Comparison of ENCODE assay signal across 13 cellular contexts in genomic region chr1:18932387-18932786, GRCh38. TPM values are rescaled to one million over a fixed set of nuclear protein-coding genes. Genes with fewer than 3 reads are reported as not detected.
DNase-seq lines count a peak whose midpoint lies in the region; ATAC-seq, FAIRE-seq and TF ChIP-seq lines count a peak whose summit lies in the region.
"Had no signal": no experiment of that assay in that cellular context is flagged by ENCODE, and none has a peak within 500 bp of the region (broad histone marks: within the 10 kb centered on the region; RNA-seq: fewer than 3 reads in every experiment).

No MANE protein-coding gene starts in this region.

- POLR2A ChIA-PET in PC-3 (lab: Charles Lee; ENCODE audit: unreplicated experiment) (no interaction called here), H1 (lab: Charles Lee; ENCODE audit: partially characterized antibody) (interaction anchor here (1.1 kb wide), 1 partner anchor 9 kb away, joined by 3 read pairs; no protein-coding TSS in a partner anchor)

- H4K91ac ChIP-seq in H1 (replicated peaks; ENCODE audit: insufficient read length, low read length): peak overlapping the region; percentile 22

- peak overlapping the region; percentile 60; the same call in 1 of the 2 replicates for H2BK5ac ChIP-seq in H1 (ENCODE audit: low read depth, low read length)

- no peaks in the 10 kb centered on the region; the same call in 1 of the 2 replicates for H3K23me2 ChIP-seq in H1 (ENCODE audit: low read depth, low read length)

- TF ChIP-seq CTCF in PC-3 (conservative IDR thresholded peaks at IDR 0.05; ENCODE audit: low read depth, low read length) (no peak), H1 (IDR thresholded peaks at IDR 0.05; ENCODE audit: control extremely low read depth in 1 of 3, insufficient read depth in 1 of 3, low read depth in 1 of 3, low read length in 3 of 3) (no peak), pancreas (IDR thresholded peaks at IDR 0.05) (no peak), stomach (IDR thresholded peaks at IDR 0.05) (no peak), prostate gland (IDR thresholded peaks at IDR 0.05) (no peak)

- no peak overlapping the region for H3K4me3 ChIP-seq in PC-3 (ENCODE audit: low read length)
- no peak overlapping the region for H3K4me3 ChIP-seq in H1 (ENCODE audit: extremely low read depth in 1 of 4, insufficient read depth in 2 of 4, low read depth in 3 of 4, low read length in 4 of 4)
- no peak overlapping the region for H3K4me3 ChIP-seq in pancreas
- H3K4me3 ChIP-seq in stomach: no peak overlapping the region
- H3K4me3 ChIP-seq in prostate gland: no peak overlapping the region
- H3K4me3 ChIP-seq: Peyer's patch had no signal

- no TSS peak for BruUV-seq in PC-3 (replicated peaks; lab: Mats Ljungman, UMichigan)

- H4K8ac ChIP-seq in H1 (ENCODE audit: extremely low read depth, insufficient read depth, low read length): peak overlapping the region; percentile 29; the same call in 1 of the 2 replicates

- 81% methylated on average over 5 of the region's 5 CpGs; no CpG with 5 or more reads in 1 of the 2 experiments for WGBS in H1 (ENCODE audit: extremely low coverage in 1 of 2, insufficient coverage in 1 of 2, insufficient read length in 1 of 2, insufficient replicate concordance in 2 of 2, low coverage in 1 of 2, low lambda C conversion rate in 2 of 2, missing lambda C conversion rate in 1 of 2), 2 experiments
- WGBS in pancreas, 2 donors: 31 to 44% methylated on average over 5 of the region's 5 CpGs
- 57 to 100% (median 61%) methylated on average over 1 to 5 of the region's 5 CpGs for WGBS in stomach, 5 donors
- 8% methylated on average over 5 of the region's 5 CpGs for whole genome bisulfite sequencing in prostate gland

- no peak for FAIRE-seq in H1 (lab: Jason Lieb, UNC)
- FAIRE-seq in pancreas (lab: Jason Lieb, UNC): no peak
- FAIRE-seq: endometrium had no signal

- H2BK120ac ChIP-seq in H1 (replicated peaks; ENCODE audit: low read depth, low read length): peak overlapping the region; percentile 21

- H2AFZ ChIP-seq in PC-3 (ENCODE audit: low read length): no peak overlapping the region
- no peak overlapping the region for H2AFZ ChIP-seq in H1 (ENCODE audit: low read length)

- H3K36me3 ChIP-seq in PC-3 (ENCODE audit: low read depth, low read length): no peaks in the 10 kb centered on the region
- H3K36me3 ChIP-seq in H1 (ENCODE audit: control insufficient read depth in 2 of 4, insufficient read depth in 4 of 4, low read length in 3 of 4): no peaks in the 10 kb centered on the region
- no peaks in the 10 kb centered on the region for H3K36me3 ChIP-seq in pancreas
- H3K36me3 ChIP-seq in stomach: no peaks in the 10 kb centered on the region
- no peaks in the 10 kb centered on the region for H3K36me3 ChIP-seq in prostate gland
- H3K36me3 ChIP-seq: Peyer's patch had no signal

- peak overlapping the region; percentile 69 for H3K27ac ChIP-seq in PC-3 (ENCODE audit: low read length)
- H3K27ac ChIP-seq in H1 (ENCODE audit: low read depth, low read length): no peak overlapping the region
- H3K27ac ChIP-seq in pancreas: peak overlapping the region in 3 of 4 donors; percentile 7 to 50 (median 42)
- H3K27ac ChIP-seq in stomach: peak overlapping the region in 1 of 5 donors; percentile 13
- H3K27ac ChIP-seq in prostate gland: peak overlapping the region in 1 of 2 donors; percentile 46

- no peak overlapping the region for H3K56ac ChIP-seq in H1 (replicated peaks; ENCODE audit: insufficient read length, low read depth, low read length)

- no peak overlapping the region for H4K5ac ChIP-seq in H1 (ENCODE audit: insufficient read length, low read depth, low read length)

- no peaks in the 10 kb centered on the region for H3F3A ChIP-seq in PC-3 (ENCODE audit: low read length, unreplicated experiment)

- no peak overlapping the region for H3K14ac ChIP-seq in H1 (ENCODE audit: insufficient read length)

- H3K4ac ChIP-seq in H1 (replicated peaks; ENCODE audit: insufficient read length, low read depth, low read length): peak overlapping the region; percentile 58

- H3K4me2 ChIP-seq in PC-3 (ENCODE audit: low read length) (peak overlapping the region; percentile 74), H1 (ENCODE audit: insufficient read depth in 1 of 2, low read depth in 2 of 2, low read length in 2 of 2) (no peak overlapping the region)

- CTCF ChIA-PET in PC-3 (lab: Charles Lee) (interaction anchor here (0.7 kb wide), 1 partner anchor 19 kb away, joined by 4 read pairs; no protein-coding TSS in a partner anchor), H1 (lab: Charles Lee; ENCODE audit: partially characterized antibody) (interaction anchor here (1.1 to 10.0 kb wide), 5 partner anchors 12 to 40 kb away, joined by 3 to 109 read pairs (median 4); no protein-coding TSS in a partner anchor)

- H2AK5ac ChIP-seq in H1 (ENCODE audit: low read depth, low read length): no peak overlapping the region

- H3K27me3 ChIP-seq in PC-3 (ENCODE audit: low read length) (no peaks in the 10 kb centered on the region), H1 (replicated peaks in 1 of 4; ENCODE audit: control insufficient read depth in 3 of 4, extremely low read depth in 1 of 4, insufficient read depth in 3 of 4, low read length in 3 of 4) (no peaks in the 10 kb centered on the region), pancreas (no peaks in the 10 kb centered on the region), stomach (no peaks in the 10 kb centered on the region), prostate gland (replicated peaks; ENCODE audit: insufficient read depth) (no peaks in the 10 kb centered on the region)
- H3K27me3 ChIP-seq: Peyer's patch had no signal

- peak overlapping the region; percentile 27; the same call in 1 of the 2 replicates for H2BK12ac ChIP-seq in H1 (ENCODE audit: low read depth, low read length)

- H3K79me2 ChIP-seq in PC-3 (ENCODE audit: low read length) (peaks cover 93% of the 10 kb centered on the region), H1 (ENCODE audit: control insufficient read depth in 1 of 2, insufficient read depth in 2 of 2, low read length in 2 of 2) (no peaks in the 10 kb centered on the region)

- H3K9me2 ChIP-seq in PC-3 (replicated peaks; ENCODE audit: low read length): no peaks in the 10 kb centered on the region

- TF ChIP-seq EP300 in H1 (IDR thresholded peaks at IDR 0.05; ENCODE audit: borderline replicate concordance in 1 of 2, low read depth in 2 of 2, low read length in 2 of 2) (no peak), stomach (IDR thresholded peaks at IDR 0.05) (no peak)

- ATAC-seq in PC-3: peak; percentile 78
- ATAC-seq in pancreas: peak; percentile 35 to 57 (median 54)

- H3K4me1 ChIP-seq in PC-3 (ENCODE audit: insufficient read depth, low read length) (peaks cover 64% of the 10 kb centered on the region), H1 (replicated peaks in 1 of 4; ENCODE audit: control insufficient read depth in 3 of 4, insufficient read depth in 4 of 4, low read length in 3 of 4) (peaks cover 0 to 14% (median 6%) of the 10 kb centered on the region in 4 experiments; a peak in 4 of 7 replicates), pancreas (peaks cover 10 to 30% (median 16%) of the 10 kb centered on the region in 3 donors), stomach (peaks cover 10 to 56% (median 40%) of the 10 kb centered on the region in 4 donors), prostate gland (replicated peaks) (peaks cover 5% of the 10 kb centered on the region)

- H4K20me1 ChIP-seq in PC-3 (ENCODE audit: low read length): no peaks in the 10 kb centered on the region
- H4K20me1 ChIP-seq in H1 (replicated peaks in 1 of 2; ENCODE audit: control insufficient read depth in 1 of 2, insufficient read depth in 2 of 2, low read length in 2 of 2): peaks cover 0 to 2% of the 10 kb centered on the region in 2 experiments

- H3K9ac ChIP-seq in PC-3 (ENCODE audit: low read length) (no peak overlapping the region), H1 (replicated peaks in 1 of 4; ENCODE audit: extremely low read depth in 1 of 4, low read depth in 3 of 4, low read length in 3 of 4) (no peak overlapping the region)

- H3K79me1 ChIP-seq in H1 (ENCODE audit: low read depth, low read length): peaks cover 7% of the 10 kb centered on the region

- peak; percentile 61 for DNase-seq in ELR (ENCODE audit: low read depth)
- DNase-seq in PC-3: peak; percentile 91
- DNase-seq in H1 (ENCODE audit: low read depth in 1 of 2, low spot score in 2 of 2): no peak
- peak in 1 of 6 donors; percentile 41 for DNase-seq in pancreas
- DNase-seq in GM03348 (ENCODE audit: low spot score): no peak
- no peak for DNase-seq in stomach
- no peak for DNase-seq in prostate gland (ENCODE audit: low spot score)
- DNase-seq: activated CD8-positive, alpha-beta memory T cell treated with anti-CD3 and anti-CD28 coated beads, Interleukin-2, amount 50 U/mL, for 4 hours; mesendoderm; NCI-H2227 treated with DMSO at 0.1 percent for 48 hours; Peyer's patch; stimulated activated CD4-positive, alpha-beta T cell treated with anti-CD3 and anti-CD28 coated beads, Interleukin-4, amount 100 ng/mL, for 24 hours had no signal

- no peak for TF ChIP-seq RAD21 in H1 (IDR thresholded peaks at IDR 0.05 in 1 of 2, conservative IDR thresholded peaks at IDR 0.05 in 1 of 2; ENCODE audit: low read depth in 2 of 2, low read length in 2 of 2)

- intact Hi-C loops in PC-3 (cut with micrococcal nuclease) (no loop called here), pancreas (cut with DNase I) (no loop called here), stomach (cut with DNase I; ENCODE audit: low total_unique reads) (no loop called here), prostate gland (cut with DNase I) (no loop called here)

- no peak overlapping the region for H3K23ac ChIP-seq in H1 (ENCODE audit: insufficient read length)

- no peak overlapping the region for H2BK20ac ChIP-seq in H1 (ENCODE audit: low read length)

- 0 out of 2 replicates have a peak overlapping the region, but pooled peaks have one; percentile 29 for H2BK15ac ChIP-seq in H1 (ENCODE audit: low read length)

- TF ChIP-seq POLR2A in H1 (IDR thresholded peaks at IDR 0.05; ENCODE audit: control extremely low read depth in 1 of 2, low read depth in 2 of 2, low read length in 2 of 2): no peak
- no peak for TF ChIP-seq POLR2A in stomach (IDR thresholded peaks at IDR 0.05)
- no peak for TF ChIP-seq POLR2A in prostate gland (IDR thresholded peaks at IDR 0.05)

- no peak overlapping the region for H3K18ac ChIP-seq in H1 (ENCODE audit: extremely low read depth, low read length)

- no peaks in the 10 kb centered on the region for H3K9me3 ChIP-seq in PC-3 (ENCODE audit: low read length)
- no peaks in the 10 kb centered on the region for H3K9me3 ChIP-seq in H1 (ENCODE audit: insufficient read depth in 2 of 2, low read depth in 1 of 2, low read length in 1 of 2)
- H3K9me3 ChIP-seq in pancreas: no peaks in the 10 kb centered on the region
- no peaks in the 10 kb centered on the region for H3K9me3 ChIP-seq in stomach
- H3K9me3 ChIP-seq in prostate gland: no peaks in the 10 kb centered on the region
- H3K9me3 ChIP-seq: Peyer's patch had no signal

RNA-seq across cellular contexts. Expression of gene IFFO2, which starts 24.1 kb away (rescaled TPM):
- total RNA-seq in PC-3 (2014; rRNA removed): 30.7 and 55.2 TPM in 2 replicates
- 8.7 and 10.4 TPM in 2 replicates for total RNA-seq in H1 (2021; fragmentation: NEBNext Ultra II Directional; extraction: Animal tissue kit (Norgen Biotek cat#: 25700))
- polyA plus RNA-seq in H1 (2011; rRNA removed): 6.6 and 13.7 TPM in 2 replicates
- 5.2 TPM for polyA plus RNA-seq in H1 (2011; cell fraction: cytosol; rRNA removed)
- 8.2 TPM for polyA plus RNA-seq in H1 (2011; cell fraction: nucleus; rRNA removed)
- polyA plus RNA-seq in H1 (2012, experiment 1 of 2): 4.2 to 6.0 TPM (median 5.4 TPM) in 4 replicates
- 5.2 TPM for polyA plus RNA-seq in H1 (2012, experiment 2 of 2)
- polyA plus RNA-seq in H1 (2013, experiment 1 of 2): 3.5 TPM
- 3.6 TPM for polyA plus RNA-seq in H1 (2013, experiment 2 of 2)
- 4.0 and 4.8 TPM in 2 replicates for polyA minus RNA-seq in H1 (2011; rRNA and poly(A)+ RNA removed)
- polyA minus RNA-seq in H1 (2011; cell fraction: cytosol; rRNA and poly(A)+ RNA removed): 4.8 TPM
- 2.6 TPM for polyA minus RNA-seq in H1 (2011; cell fraction: nucleus; rRNA and poly(A)+ RNA removed)
- 10 to 100 TPM; 23.0 to 38.4 (median 26.4) TPM for total RNA-seq in pancreas
- polyA plus RNA-seq in pancreas: 10 to 100 TPM; 13.9 to 14.0 TPM
- total RNA-seq in stomach: 10 to 100 TPM in 2 of 5 donors, 1 to 10 TPM in 2, under 1 TPM in 1; 0.58 to 47.8 (median 7.7) TPM
- 1 to 10 TPM in 2 of 3 donors, under 1 TPM in 1; 0.92 to 5.1 (median 3.4) TPM for polyA plus RNA-seq in stomach
- 10 to 100 TPM; 13.6 to 20.4 TPM for total RNA-seq in prostate gland

RNA-seq across cellular contexts. Expression of gene ALDH4A1, which starts 30.0 kb away (rescaled TPM):
- total RNA-seq in PC-3 (2014; rRNA removed) (18.1 and 24.9 TPM in 2 replicates), pancreas (1 to 10 TPM; 1.4 to 5.9 (median 3.5) TPM), stomach (10 to 100 TPM in 1 of 5 donors, 1 to 10 TPM in 4; 3.5 to 11.0 (median 7.6) TPM), prostate gland (10 to 100 TPM; 15.7 to 58.4 TPM)
- 29.4 and 30.3 TPM in 2 replicates for total RNA-seq in H1 (2021; fragmentation: NEBNext Ultra II Directional; extraction: Animal tissue kit (Norgen Biotek cat#: 25700))
- polyA plus RNA-seq in H1 (2011; rRNA removed) (35.9 and 57.4 TPM in 2 replicates), pancreas (1 to 10 TPM; 6.0 to 7.6 TPM), stomach (10 to 100 TPM in 2 of 3 donors, 1 to 10 TPM in 1; 6.7 to 16.0 (median 11.1) TPM)
- polyA plus RNA-seq in H1 (2011; cell fraction: cytosol; rRNA removed): 61.4 TPM
- polyA plus RNA-seq in H1 (2011; cell fraction: nucleus; rRNA removed): 95.8 TPM
- 25.3 to 32.9 TPM (median 31.9 TPM) in 4 replicates for polyA plus RNA-seq in H1 (2012, experiment 1 of 2)
- 35.0 TPM for polyA plus RNA-seq in H1 (2012, experiment 2 of 2)
- 18.9 TPM for polyA plus RNA-seq in H1 (2013, experiment 1 of 2)
- polyA plus RNA-seq in H1 (2013, experiment 2 of 2): 16.0 TPM
- polyA minus RNA-seq in H1 (2011; rRNA and poly(A)+ RNA removed): 20.3 and 22.0 TPM in 2 replicates
- polyA minus RNA-seq in H1 (2011; cell fraction: cytosol; rRNA and poly(A)+ RNA removed): 21.8 TPM
- 21.5 TPM for polyA minus RNA-seq in H1 (2011; cell fraction: nucleus; rRNA and poly(A)+ RNA removed)

Comparison
In these comparisons a context has a peak if more than half of its experiments do, and no peak if none do; other contexts are left out.
1. DNase-seq: peak in ELR (single experiment) and PC-3 (single experiment); none in H1 (0 of 2), GM03348 (single experiment), stomach (single experiment) and prostate gland (single experiment).